Comparison of ENCODE assay signal across 1 cellular context in the genomic region with DNA sequence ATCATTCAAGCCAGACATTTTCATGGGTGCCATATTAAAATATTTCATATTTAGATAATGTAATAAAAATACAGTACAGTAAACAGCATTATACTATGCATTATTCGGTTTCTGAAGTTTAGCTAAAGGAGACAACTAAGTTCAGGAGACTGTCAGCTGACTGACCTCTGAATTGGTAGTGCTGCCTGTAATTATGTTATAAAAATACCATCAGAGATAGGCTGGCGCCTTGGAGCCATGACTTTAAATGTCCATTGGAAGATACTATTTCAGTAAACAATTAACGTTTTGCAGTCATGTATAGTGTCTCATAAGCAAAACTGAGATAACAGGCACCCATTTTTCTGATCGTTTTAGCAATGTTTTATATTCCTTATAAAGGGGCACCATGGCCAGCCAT.
TF ChIP-seq lines count a peak whose summit lies in the region.

No MANE protein-coding gene starts in this region.

TF ChIP-seq in K562, 482 proteins besides CTCF, POLR2A, EP300 and RAD21:
- TF ChIP-seq CHCHD3 (CRISPR knock-in tag; IDR thresholded peaks at IDR 0.05): no peak
- TF ChIP-seq, protein P1, sequence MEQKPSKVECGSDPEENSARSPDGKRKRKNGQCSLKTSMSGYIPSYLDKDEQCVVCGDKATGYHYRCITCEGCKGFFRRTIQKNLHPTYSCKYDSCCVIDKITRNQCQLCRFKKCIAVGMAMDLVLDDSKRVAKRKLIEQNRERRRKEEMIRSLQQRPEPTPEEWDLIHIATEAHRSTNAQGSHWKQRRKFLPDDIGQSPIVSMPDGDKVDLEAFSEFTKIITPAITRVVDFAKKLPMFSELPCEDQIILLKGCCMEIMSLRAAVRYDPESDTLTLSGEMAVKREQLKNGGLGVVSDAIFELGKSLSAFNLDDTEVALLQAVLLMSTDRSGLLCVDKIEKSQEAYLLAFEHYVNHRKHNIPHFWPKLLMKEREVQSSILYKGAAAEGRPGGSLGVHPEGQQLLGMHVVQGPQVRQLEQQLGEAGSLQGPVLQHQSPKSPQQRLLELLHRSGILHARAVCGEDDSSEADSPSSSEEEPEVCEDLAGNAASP (IDR thresholded peaks at IDR 0.05): no peak
- no peak for TF ChIP-seq ZNF143 (CRISPR knock-in tag; IDR thresholded peaks at IDR 0.05)
- TF ChIP-seq KDM2B (CRISPR knock-in tag; IDR thresholded peaks at IDR 0.05): no peak
- no peak for TF ChIP-seq FOXA3 (CRISPR knock-in tag; conservative IDR thresholded peaks at IDR 0.05 in 1 of 2, IDR thresholded peaks at IDR 0.05 in 1 of 2)
- TF ChIP-seq RBM15 (IDR thresholded peaks at IDR 0.05; ENCODE audit: insufficient read depth, low read length): no peak
- no peak for TF ChIP-seq POLR2AphosphoS5 (IDR thresholded peaks at IDR 0.05; ENCODE audit: control insufficient read depth, insufficient read depth, low read depth, low read length)
- no peak for TF ChIP-seq GTF2F1 (IDR thresholded peaks at IDR 0.05; ENCODE audit: low read depth, low read length)
- TF ChIP-seq BCOR (IDR thresholded peaks at IDR 0.05): no peak
- no peak for TF ChIP-seq POLR2G (IDR thresholded peaks at IDR 0.05; ENCODE audit: low read depth, low read length)
